ENCODE assay signal across 8 cellular contexts in the genomic region with DNA sequence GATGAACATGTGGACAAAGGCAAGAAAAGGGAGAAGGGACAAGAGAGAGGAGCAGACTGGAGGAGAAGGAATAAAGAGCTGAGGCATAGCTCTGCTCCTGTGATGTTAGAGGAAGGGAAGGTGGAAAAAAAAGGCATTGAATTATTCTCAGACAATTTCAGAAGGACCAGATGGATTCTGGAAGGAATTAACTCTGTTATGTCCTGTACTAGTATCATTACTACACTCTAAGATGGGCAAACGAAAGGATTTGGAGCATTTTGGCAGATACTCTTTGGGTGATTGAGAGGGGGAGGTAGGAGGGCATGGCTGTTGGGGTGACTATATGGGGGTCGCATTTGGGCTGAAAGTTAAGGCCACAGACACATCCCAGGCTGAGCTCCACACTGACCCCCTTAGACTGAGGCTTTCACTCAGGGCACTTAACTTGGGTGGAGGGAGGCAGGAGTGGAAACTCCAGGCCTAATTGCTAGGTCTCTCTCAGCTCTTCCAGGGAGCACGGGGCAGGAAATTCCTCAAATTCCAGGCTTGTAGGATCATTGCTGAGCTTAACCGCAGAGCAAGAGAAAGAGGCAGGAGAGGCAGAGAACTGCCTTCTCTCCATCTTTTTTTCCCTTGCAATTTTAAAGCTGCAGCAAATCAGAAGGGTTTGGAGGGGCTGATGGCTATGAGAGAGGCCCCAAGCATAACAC. TPM values are rescaled to one million over a fixed set of nuclear protein-coding genes. Genes with fewer than 3 reads are reported as not detected.
DNase-seq lines count a peak whose midpoint lies in the region; ATAC-seq and TF ChIP-seq lines count a peak whose summit lies in the region.

No MANE protein-coding gene starts in this region.

- peaks cover 80% of the 10 kb centered on the region for H3K4me1 ChIP-seq in HUES64 (ENCODE audit: insufficient read depth, low read length)
- H3K4me1 ChIP-seq in left lung = peaks cover 58 to 64% of the 10 kb centered on the region in 2 donors
- peaks cover 7 to 100% (median 92%) of the 10 kb centered on the region in 4 donors for H3K4me1 ChIP-seq in tibial artery

- DNase-seq in coronary artery (ENCODE audit: low spot score) (peak; percentile 83), left lung (peak in 1 of 2 donors; percentile 61), tibial artery (peak; percentile 74 to 79), SIG-M5 (lab: John Stamatoyannopoulos, UW) (no peak), NCI-H2227 (lab: John Stamatoyannopoulos, UW; ENCODE audit: unreplicated experiment) (no peak)
- DNase-seq in activated CD4-positive, alpha-beta T cell treated with anti-CD3 and anti-CD28 coated beads for 36 hours = no peak

- POLR2A ChIA-PET in activated CD4-positive, alpha-beta T cell treated with anti-CD3 and anti-CD28 coated beads for 36 hours (lab: Charles Lee) = no interaction called here

- intact Hi-C loops in left lung (cut with DNase I) (no loop called here), tibial artery (cut with DNase I; ENCODE audit: low total_unique reads) (no loop called here)
- intact Hi-C loops in activated CD4-positive, alpha-beta T cell treated with anti-CD3 and anti-CD28 coated beads for 36 hours (cut with DNase I, micrococcal nuclease) = no loop called here

- ATAC-seq in left lung = peak; percentile 84
- ATAC-seq in activated CD4-positive, alpha-beta T cell treated with anti-CD3 and anti-CD28 coated beads for 36 hours = no peak
- no peak for ATAC-seq in GM18870 (IDR thresholded peaks at IDR 0.05; ENCODE audit: unreplicated experiment)

- 12% methylated on average over 4 of the region's 4 CpGs for WGBS in HUES64

- no peaks in the 10 kb centered on the region for H3K9me3 Mint-ChIP-seq in activated CD4-positive, alpha-beta T cell treated with anti-CD3 and anti-CD28 coated beads for 36 hours (ENCODE audit: low read depth)

- H3K9ac ChIP-seq in HUES64 (ENCODE audit: low read depth, low read length) = peak overlapping the region; percentile 57

- H3K4me3 ChIP-seq in HUES64 (ENCODE audit: low read length) = peak overlapping the region; percentile 15; the same call in 1 of the 2 replicates
- H3K4me3 ChIP-seq in coronary artery = peak overlapping the region; percentile 46
- no peak overlapping the region for H3K4me3 ChIP-seq in left lung
- H3K4me3 ChIP-seq in tibial artery = peak overlapping the region; percentile 23 to 30

- H3K4me3 Mint-ChIP-seq in activated CD4-positive, alpha-beta T cell treated with anti-CD3 and anti-CD28 coated beads for 36 hours = no peak overlapping the region

- TF ChIP-seq CTCF in coronary artery (IDR thresholded peaks at IDR 0.05) (no peak), left lung (IDR thresholded peaks at IDR 0.05) (no peak), tibial artery (IDR thresholded peaks at IDR 0.05) (no peak)

- H3K27ac ChIP-seq in HUES64 (ENCODE audit: low read depth, low read length) (peak overlapping the region; percentile 94), coronary artery (peak overlapping the region; percentile 82 to 93), left lung (peak overlapping the region; percentile 68 to 84), tibial artery (peak overlapping the region; percentile 90 to 94)

- H3K27me3 ChIP-seq in HUES64 (ENCODE audit: insufficient read depth, low read length) = no peaks in the 10 kb centered on the region
- H3K27me3 ChIP-seq in left lung = no peaks in the 10 kb centered on the region
- no peaks in the 10 kb centered on the region for H3K27me3 ChIP-seq in tibial artery

- no peaks in the 10 kb centered on the region for H3K36me3 Mint-ChIP-seq in activated CD4-positive, alpha-beta T cell treated with anti-CD3 and anti-CD28 coated beads for 36 hours (ENCODE audit: low read depth)

- H3K36me3 ChIP-seq in HUES64 (ENCODE audit: insufficient read depth, low read length) = no peaks in the 10 kb centered on the region
- H3K36me3 ChIP-seq in left lung = no peaks in the 10 kb centered on the region
- no peaks in the 10 kb centered on the region for H3K36me3 ChIP-seq in tibial artery

- H3K4me1 Mint-ChIP-seq in activated CD4-positive, alpha-beta T cell treated with anti-CD3 and anti-CD28 coated beads for 36 hours = no peaks in the 10 kb centered on the region

- CTCF ChIA-PET in activated CD4-positive, alpha-beta T cell treated with anti-CD3 and anti-CD28 coated beads for 36 hours (lab: Charles Lee) = interaction anchor here (1.0 to 1.1 kb wide), 2 partner anchors 102 to 106 kb away, joined by 3 to 4 read pairs; no protein-coding TSS in a partner anchor

- peaks cover 3% of the 10 kb centered on the region for H3K27me3 Mint-ChIP-seq in activated CD4-positive, alpha-beta T cell treated with anti-CD3 and anti-CD28 coated beads for 36 hours

- no peaks in the 10 kb centered on the region for H3K9me3 ChIP-seq in HUES64 (ENCODE audit: insufficient read depth, low read depth, low read length)
- H3K9me3 ChIP-seq in left lung = no peaks in the 10 kb centered on the region
- H3K9me3 ChIP-seq in tibial artery = no peaks in the 10 kb centered on the region

- no peak overlapping the region for H3K27ac Mint-ChIP-seq in activated CD4-positive, alpha-beta T cell treated with anti-CD3 and anti-CD28 coated beads for 36 hours

RNA-seq across cellular contexts. Expression of a gene that starts 25.9 kb away (rescaled TPM):
- polyA plus RNA-seq in HUES64 (2013, experiment 1 of 2) = 26.1 TPM
- polyA plus RNA-seq in HUES64 (2013, experiment 2 of 2) = 30.6 TPM
- 10 to 100 TPM; 54.2 to 56.7 TPM for total RNA-seq in left lung
- under 1 TPM; 0.21 to 0.25 TPM for total RNA-seq in activated CD4-positive, alpha-beta T cell treated with anti-CD3 and anti-CD28 coated beads for 36 hours

Comparison
In these comparisons a context has a peak if more than half of its experiments do, and no peak if none do; other contexts are left out.
1. H3K4me3 ChIP-seq: peak in HUES64 (single experiment), coronary artery (single experiment) and tibial artery (2 of 2); none in left lung (0 of 2).
2. DNase-seq: peak in coronary artery (single experiment) and tibial artery (2 of 2); none in SIG-M5 (single experiment), NCI-H2227 (single experiment) and activated CD4-positive, alpha-beta T cell treated with anti-CD3 and anti-CD28 coated beads for 36 hours (single experiment).
3. RNA of a gene that starts 25.9 kb away (total RNA-seq): 54.2 to 56.7 TPM in left lung; 0.21 to 0.25 TPM in activated CD4-positive, alpha-beta T cell treated with anti-CD3 and anti-CD28 coated beads for 36 hours; every median in the first group is over 10 times any median in the second.
4. Peak in every context shown above with its lines, with median percentiles within 50 percentile points of each other: H3K27ac ChIP-seq.